Comparison of ENCODE assay signal across 1 cellular context in genomic region chr4:121784975-121785374, GRCh38.
TF ChIP-seq lines count a peak whose summit lies in the region.

No MANE protein-coding gene starts in this region.

TF ChIP-seq in endothelial cell of umbilical vein, 7 proteins besides CTCF, POLR2A, EP300 and RAD21:
- TF ChIP-seq FOS (IDR thresholded peaks at IDR 0.05; ENCODE audit: borderline replicate concordance, insufficient read depth, low read length) (no peak), JUN (IDR thresholded peaks at IDR 0.05; ENCODE audit: borderline replicate concordance, insufficient read depth, insufficient read length, low read depth) (no peak), GATA2 (IDR thresholded peaks at IDR 0.05; ENCODE audit: insufficient read depth, insufficient read length, low read depth, low read length) (no peak), EZH2 (IDR thresholded peaks at IDR 0.05; ENCODE audit: borderline replicate concordance, low read depth, low read length, severe bottlenecking) (no peak), MYC (IDR thresholded peaks at IDR 0.05; ENCODE audit: low read depth, low read length) (no peak), POLR2AphosphoS5 (IDR thresholded peaks at IDR 0.05; ENCODE audit: insufficient read depth, low read depth, low read length) (no peak), MAX (IDR thresholded peaks at IDR 0.05; ENCODE audit: insufficient read depth, insufficient read length) (no peak)
